In the genomic region with DNA sequence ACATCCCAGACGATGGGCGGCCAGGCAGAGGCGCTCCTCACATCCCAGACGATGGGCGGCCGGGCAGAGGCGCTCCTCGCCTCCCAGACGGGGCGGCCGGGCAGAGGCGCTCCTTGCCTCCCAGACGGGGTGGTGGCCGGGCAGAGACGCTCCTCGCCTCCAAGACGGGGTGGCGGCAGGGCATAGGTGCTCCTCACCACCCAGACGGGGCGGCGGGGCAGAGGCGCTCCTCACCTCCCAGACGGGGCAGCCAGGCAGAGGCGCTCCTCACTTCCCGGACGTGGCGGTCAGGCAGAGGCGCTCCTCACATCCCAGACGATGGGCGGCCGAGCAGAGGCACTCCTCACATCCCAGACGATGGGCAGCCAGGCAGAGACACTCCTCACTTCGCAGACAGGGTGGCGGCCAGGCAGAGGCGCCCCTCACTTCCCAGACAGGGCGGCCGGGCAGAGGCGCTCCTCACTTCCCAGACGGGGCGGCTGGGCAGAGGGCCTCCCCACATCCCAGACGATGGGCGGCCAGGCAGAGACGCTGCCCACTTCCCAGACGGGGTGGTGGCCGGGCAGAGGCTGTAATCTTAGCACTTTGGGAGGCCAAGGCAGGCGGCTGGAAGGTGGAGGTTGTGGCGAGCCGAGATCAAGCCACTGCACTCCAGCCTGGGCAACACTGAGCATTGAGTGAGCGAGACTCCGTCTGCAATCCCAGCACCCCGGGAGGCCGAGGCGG, we compare ENCODE assay signal across 2 cellular contexts. TPM values are rescaled to one million over a fixed set of nuclear protein-coding genes. Genes with fewer than 3 reads are reported as not detected.
A peak's percentile ranks its signal among the peaks of the same experiment; 100 is the strongest.
DNase-seq lines count a peak whose midpoint lies in the region; TF ChIP-seq lines count a peak whose summit lies in the region.
"Not testable (repeated sequence)": the region's sequence is repeated elsewhere in the genome, so short reads cannot be mapped to it uniquely, and the experiment has no call there.

No MANE protein-coding gene starts in this region.

- BruUV-seq in mammary epithelial cell (replicated peaks; lab: Mats Ljungman, UMichigan) = not testable (repeated sequence)

- H3K9me3 ChIP-seq in breast epithelium; mammary epithelial cell (replicated peaks; ENCODE audit: insufficient read depth, low read length): not testable (repeated sequence)

- not testable (repeated sequence) for H4K20me1 ChIP-seq in mammary epithelial cell (ENCODE audit: insufficient read depth, low read length)

- DNase-seq in breast epithelium (ENCODE audit: low spot score in 2 of 2); mammary epithelial cell: not testable (repeated sequence)

- intact Hi-C loops in breast epithelium (cut with DNase I; ENCODE audit: low total_unique reads) = loop anchor here (5.0 kb wide), 1 partner anchor 598 kb away; no protein-coding TSS in a partner anchor
- intact Hi-C loops in mammary epithelial cell (cut with micrococcal nuclease) = not testable (repeated sequence)

- H3K9ac ChIP-seq in mammary epithelial cell (ENCODE audit: insufficient read depth, low read length) = not testable (repeated sequence)

- peak overlapping the region; percentile 56 for H2AFZ ChIP-seq in mammary epithelial cell (ENCODE audit: low read depth, low read length)

- TF ChIP-seq CTCF in breast epithelium (IDR thresholded peaks at IDR 0.05); mammary epithelial cell (conservative IDR thresholded peaks at IDR 0.05 in 1 of 2, IDR thresholded peaks at IDR 0.05 in 1 of 2; ENCODE audit: extremely low read depth in 1 of 2, insufficient read depth in 1 of 2, low read depth in 1 of 2, low read length in 2 of 2): not testable (repeated sequence)

- H3K4me3 ChIP-seq in breast epithelium (peak overlapping the region in 2 of 3 donors; percentile 18 to 49), mammary epithelial cell (replicated peaks in 1 of 3; ENCODE audit: insufficient read depth in 1 of 3, low read depth in 2 of 3, low read length in 3 of 3) (peak overlapping the region in 1 of 3 experiments; percentile 10)

- CTCF ChIA-PET in mammary epithelial cell (lab: Charles Lee; ENCODE audit: low non-redundant PET) = not testable (repeated sequence)

- not testable (repeated sequence) for H3K4me1 ChIP-seq in breast epithelium; mammary epithelial cell (ENCODE audit: insufficient read depth, low read length)

- dilution Hi-C loops in mammary epithelial cell (cut with HindIII; ENCODE audit: low sequenced_read_pairs) = not testable (repeated sequence)

- peak overlapping the region; percentile 54 for H3K4me2 ChIP-seq in mammary epithelial cell (ENCODE audit: insufficient read depth, low read depth, low read length)

- not testable (repeated sequence) for TF ChIP-seq POLR2A in breast epithelium (IDR thresholded peaks at IDR 0.05)

- WGBS in mammary epithelial cell (ENCODE audit: low coverage, missing lambda C conversion rate) = 91% methylated on average over 12 of the region's 53 CpGs

- not testable (repeated sequence) for H3K27ac ChIP-seq in breast epithelium; mammary epithelial cell (ENCODE audit: insufficient read depth, low read depth, low read length)

- in situ Hi-C loops in mammary epithelial cell (cut with MboI; ENCODE audit: low sequenced_read_pairs in 2 of 2) = not testable (repeated sequence)

- not testable (repeated sequence) for H3K36me3 ChIP-seq in breast epithelium; mammary epithelial cell (ENCODE audit: insufficient read depth, low read length)

- H3K27me3 ChIP-seq in breast epithelium; mammary epithelial cell (ENCODE audit: insufficient read depth, low read length): not testable (repeated sequence)

- not testable (repeated sequence) for H3K79me2 ChIP-seq in mammary epithelial cell (ENCODE audit: insufficient read depth, low read length)

RNA-seq across cellular contexts. Expression of gene UNC13B, which starts 22.1 kb away (rescaled TPM):
- 10 to 100 TPM; 19.3 to 36.6 (median 27.2) TPM for total RNA-seq in breast epithelium
- 10 to 100 TPM; 20.0 to 22.3 TPM for total RNA-seq in mammary epithelial cell
- polyA plus RNA-seq in mammary epithelial cell = 10.1 TPM
- polyA minus RNA-seq in mammary epithelial cell = 24.0 TPM
